Comparison of ENCODE assay signal across 1 cellular context in the genomic region with DNA sequence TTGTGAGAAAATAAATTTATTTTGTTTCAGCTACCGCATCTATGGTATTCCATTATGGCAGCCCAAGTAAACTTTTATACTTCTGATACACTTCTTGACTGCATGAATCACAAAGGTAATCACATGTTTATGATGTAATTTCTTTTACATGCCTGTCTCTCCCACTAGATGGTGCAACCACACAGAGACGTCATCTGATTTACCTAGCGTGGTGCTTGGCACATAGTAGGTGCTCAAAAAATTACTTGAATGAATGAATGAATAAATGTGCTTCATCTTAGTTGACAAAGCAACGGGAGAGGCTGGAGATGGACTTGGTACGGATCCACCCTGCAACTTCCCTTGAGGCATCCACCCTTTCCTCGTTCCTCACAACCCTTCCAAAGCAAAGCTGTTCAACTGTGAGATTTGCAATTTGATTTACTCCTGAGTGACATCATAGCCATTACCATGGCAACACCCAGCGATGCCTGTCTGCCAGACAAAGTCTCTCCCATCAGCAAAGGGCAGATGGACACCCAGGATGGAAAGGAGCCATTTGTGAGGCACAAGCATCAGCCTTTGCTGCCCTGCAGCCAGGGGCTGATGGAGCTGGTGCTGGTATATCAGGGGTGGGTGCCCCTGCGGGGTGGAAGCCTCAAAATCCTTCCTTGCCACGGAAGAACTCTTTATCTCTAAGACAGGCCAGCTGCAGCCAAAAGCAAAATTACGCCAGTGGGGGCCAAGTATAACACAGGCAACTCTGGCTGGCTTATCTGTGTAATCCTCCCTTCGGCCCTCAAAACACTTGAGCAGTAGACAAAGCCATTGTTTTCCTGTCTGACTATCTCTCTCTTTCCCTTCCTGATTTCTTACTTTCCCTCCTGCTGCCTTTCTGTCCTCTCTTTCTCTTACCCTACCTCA.
A peak's percentile ranks its signal among the peaks of the same experiment; 100 is the strongest.
TF ChIP-seq lines count a peak whose summit lies in the region.

No MANE protein-coding gene starts in this region.

TF ChIP-seq in HepG2, 621 proteins besides CTCF, POLR2A, EP300 and RAD21:
- TF ChIP-seq ZKSCAN1 (IDR thresholded peaks at IDR 0.05; ENCODE audit: low read length) (peak; percentile 55; the same call in 1 of the 2 replicates), PLRG1 (conservative IDR thresholded peaks at IDR 0.05) (no peak)
TF ChIP-seq in HepG2: peak in this region for 1.
